In genomic region chr15:50542051-50542450, GRCh38 we compare ENCODE assay signal across 25 cellular contexts. TPM values are rescaled to one million over a fixed set of nuclear protein-coding genes. Genes with fewer than 3 reads are reported as not detected.
DNase-seq lines count a peak whose midpoint lies in the region; ATAC-seq and TF ChIP-seq lines count a peak whose summit lies in the region.
"Had no signal": no experiment of that assay in that cellular context is flagged by ENCODE, and none has a peak within 500 bp of the region (broad histone marks: within the 10 kb centered on the region; RNA-seq: fewer than 3 reads in every experiment).

No MANE protein-coding gene starts in this region.

- no peak overlapping the region for H3K4me3 Mint-ChIP-seq in type B pancreatic cell
- H3K4me3 Mint-ChIP-seq: activated naive CD8-positive, alpha-beta T cell treated with anti-CD3 and anti-CD28 coated beads for 36 hours; activated T-cell treated with anti-CD3 and anti-CD28 coated beads, Interleukin-2, amount 50 U/mL, for 72 hours; CD4-positive, alpha-beta T cell; memory B cell; natural killer cell treated with Interleukin-12 subunit alpha and Interleukin-12 subunit beta and Interleukin-15 and Interleukin-18, amount 100 ng/mL, for 72 hours had no signal

- peaks cover 18% of the 10 kb centered on the region for H3K4me1 Mint-ChIP-seq in type B pancreatic cell (ENCODE audit: unreplicated experiment)
- H3K4me1 Mint-ChIP-seq: activated naive CD8-positive, alpha-beta T cell treated with anti-CD3 and anti-CD28 coated beads for 36 hours; memory B cell had no signal

- no peak for DNase-seq in Right ventricle myocardium inferior (ENCODE audit: missing footprints)
- no peak for DNase-seq in Right ventricle myocardium superior
- DNase-seq in amniotic epithelial cell (ENCODE audit: low read depth): peak; percentile 12
- peak; percentile 78 to 92 for DNase-seq in foreskin fibroblast
- no peak for DNase-seq in type B pancreatic cell (ENCODE audit: extremely low spot score, unreplicated experiment)
- DNase-seq in NCI-H2029 (lab: John Stamatoyannopoulos, UW): no peak
- no peak for DNase-seq in activated naive CD4-positive, alpha-beta T cell treated with anti-CD3 and anti-CD28 coated beads, Interleukin-2, amount 50 U/mL, for 72 hours (ENCODE audit: low spot score in 2 of 2)
- DNase-seq: activated naive CD8-positive, alpha-beta T cell treated with anti-CD3 and anti-CD28 coated beads for 36 hours; activated T-cell treated with anti-CD3 and anti-CD28 coated beads, Interleukin-2, amount 50 U/mL, for 72 hours; CD4-positive, alpha-beta T cell; DMS53; H7; islet precursor cell; NCI-H1048; NCI-H526 treated with DMSO at 0.1 percent for 48 hours; PC-3; T-helper 9 cell had no signal

- no peaks in the 10 kb centered on the region for H3K27me3 Mint-ChIP-seq in type B pancreatic cell
- H3K27me3 Mint-ChIP-seq: activated naive CD8-positive, alpha-beta T cell treated with anti-CD3 and anti-CD28 coated beads for 36 hours; progenitor cell of endocrine pancreas had no signal

- no peaks in the 10 kb centered on the region for H3K36me3 Mint-ChIP-seq in type B pancreatic cell
- no peaks in the 10 kb centered on the region for H3K36me3 Mint-ChIP-seq in activated naive CD4-positive, alpha-beta T cell treated with anti-CD3 and anti-CD28 coated beads, Interleukin-2, amount 50 U/mL, for 72 hours
- H3K36me3 Mint-ChIP-seq: activated naive CD8-positive, alpha-beta T cell treated with anti-CD3 and anti-CD28 coated beads for 36 hours; natural killer cell treated with Interleukin-12 subunit alpha and Interleukin-12 subunit beta and Interleukin-15 and Interleukin-18, amount 100 ng/mL, for 72 hours had no signal

- H3K4me3 ChIP-seq in foreskin fibroblast (ENCODE audit: low read depth in 1 of 2, low read length in 2 of 2): peak overlapping the region in 1 of 2 donors; percentile 3
- H3K4me3 ChIP-seq: breast epithelium, SJSA1, thoracic aorta had no signal

- H3K9me3 Mint-ChIP-seq in type B pancreatic cell: no peaks in the 10 kb centered on the region
- H3K9me3 Mint-ChIP-seq in activated naive CD4-positive, alpha-beta T cell treated with anti-CD3 and anti-CD28 coated beads, Interleukin-2, amount 50 U/mL, for 72 hours: no peaks in the 10 kb centered on the region
- H3K9me3 Mint-ChIP-seq: activated naive CD8-positive, alpha-beta T cell treated with anti-CD3 and anti-CD28 coated beads for 36 hours; activated T-cell treated with anti-CD3 and anti-CD28 coated beads, Interleukin-2, amount 50 U/mL, for 72 hours; CD4-positive, alpha-beta T cell; memory B cell; natural killer cell treated with Interleukin-12 subunit alpha and Interleukin-12 subunit beta and Interleukin-15 and Interleukin-18, amount 100 ng/mL, for 72 hours had no signal

- TF ChIP-seq CTCF in foreskin fibroblast (IDR thresholded peaks at IDR 0.05; ENCODE audit: low read depth, low read length) (no peak), type B pancreatic cell (conservative IDR thresholded peaks at IDR 0.05) (no peak)

- ATAC-seq in Right ventricle myocardium inferior: peak; percentile 31
- no peak for ATAC-seq in Right ventricle myocardium superior (ENCODE audit: poor library complexity)
- ATAC-seq in activated naive CD4-positive, alpha-beta T cell treated with anti-CD3 and anti-CD28 coated beads, Interleukin-2, amount 50 U/mL, for 72 hours: no peak
- ATAC-seq in GM18873 (IDR thresholded peaks at IDR 0.05; ENCODE audit: low FRiP score, unreplicated experiment): no peak
- ATAC-seq: activated T-cell treated with anti-CD3 and anti-CD28 coated beads, Interleukin-2, amount 50 U/mL, for 72 hours; esophagus mucosa; natural killer cell treated with Interleukin-12 subunit alpha and Interleukin-12 subunit beta and Interleukin-15 and Interleukin-18, amount 100 ng/mL, for 72 hours; PC-3 had no signal

- intact Hi-C loops in Right ventricle myocardium inferior (cut with DNase I): no loop called here
- intact Hi-C loops in Right ventricle myocardium superior (cut with DNase I): no loop called here

- H3K27ac Mint-ChIP-seq in type B pancreatic cell: peak overlapping the region; percentile 39
- no peak overlapping the region for H3K27ac Mint-ChIP-seq in activated naive CD4-positive, alpha-beta T cell treated with anti-CD3 and anti-CD28 coated beads, Interleukin-2, amount 50 U/mL, for 72 hours
- H3K27ac Mint-ChIP-seq: activated naive CD8-positive, alpha-beta T cell treated with anti-CD3 and anti-CD28 coated beads for 36 hours; activated T-cell treated with anti-CD3 and anti-CD28 coated beads, Interleukin-2, amount 50 U/mL, for 72 hours; CD4-positive, alpha-beta T cell; memory B cell; natural killer cell treated with Interleukin-12 subunit alpha and Interleukin-12 subunit beta and Interleukin-15 and Interleukin-18, amount 100 ng/mL, for 72 hours; progenitor cell of endocrine pancreas had no signal

RNA-seq across cellular contexts. Expression of gene USP50, which starts 4.4 kb away (rescaled TPM):
- not detected for total RNA-seq in Right ventricle myocardium inferior
- 0.97 TPM for total RNA-seq in Right ventricle myocardium superior
- total RNA-seq in type B pancreatic cell (ENCODE audit: low replicate concordance): 0.48 TPM in 1 of 2 replicates, not detected in the other
- not detected for total RNA-seq in activated naive CD4-positive, alpha-beta T cell treated with anti-CD3 and anti-CD28 coated beads, Interleukin-2, amount 50 U/mL, for 72 hours
- total RNA-seq: activated naive CD8-positive, alpha-beta T cell treated with anti-CD3 and anti-CD28 coated beads for 36 hours; activated T-cell treated with anti-CD3 and anti-CD28 coated beads, Interleukin-2, amount 50 U/mL, for 72 hours; esophagus mucosa; H7; natural killer cell treated with Interleukin-12 subunit alpha and Interleukin-12 subunit beta and Interleukin-15 and Interleukin-18, amount 100 ng/mL, for 72 hours; PC-3; SJSA1; thoracic aorta had no signal

Comparison
In these comparisons a context has a peak if more than half of its experiments do, and no peak if none do; other contexts are left out.
1. DNase-seq: peak in amniotic epithelial cell (single experiment) and foreskin fibroblast (2 of 2); none in Right ventricle myocardium inferior (single experiment), Right ventricle myocardium superior (single experiment), type B pancreatic cell (single experiment), NCI-H2029 (single experiment) and activated naive CD4-positive, alpha-beta T cell treated with anti-CD3 and anti-CD28 coated beads, Interleukin-2, amount 50 U/mL, for 72 hours (0 of 2).